Comparison of ENCODE assay signal across 1 cellular context in the genomic region with DNA sequence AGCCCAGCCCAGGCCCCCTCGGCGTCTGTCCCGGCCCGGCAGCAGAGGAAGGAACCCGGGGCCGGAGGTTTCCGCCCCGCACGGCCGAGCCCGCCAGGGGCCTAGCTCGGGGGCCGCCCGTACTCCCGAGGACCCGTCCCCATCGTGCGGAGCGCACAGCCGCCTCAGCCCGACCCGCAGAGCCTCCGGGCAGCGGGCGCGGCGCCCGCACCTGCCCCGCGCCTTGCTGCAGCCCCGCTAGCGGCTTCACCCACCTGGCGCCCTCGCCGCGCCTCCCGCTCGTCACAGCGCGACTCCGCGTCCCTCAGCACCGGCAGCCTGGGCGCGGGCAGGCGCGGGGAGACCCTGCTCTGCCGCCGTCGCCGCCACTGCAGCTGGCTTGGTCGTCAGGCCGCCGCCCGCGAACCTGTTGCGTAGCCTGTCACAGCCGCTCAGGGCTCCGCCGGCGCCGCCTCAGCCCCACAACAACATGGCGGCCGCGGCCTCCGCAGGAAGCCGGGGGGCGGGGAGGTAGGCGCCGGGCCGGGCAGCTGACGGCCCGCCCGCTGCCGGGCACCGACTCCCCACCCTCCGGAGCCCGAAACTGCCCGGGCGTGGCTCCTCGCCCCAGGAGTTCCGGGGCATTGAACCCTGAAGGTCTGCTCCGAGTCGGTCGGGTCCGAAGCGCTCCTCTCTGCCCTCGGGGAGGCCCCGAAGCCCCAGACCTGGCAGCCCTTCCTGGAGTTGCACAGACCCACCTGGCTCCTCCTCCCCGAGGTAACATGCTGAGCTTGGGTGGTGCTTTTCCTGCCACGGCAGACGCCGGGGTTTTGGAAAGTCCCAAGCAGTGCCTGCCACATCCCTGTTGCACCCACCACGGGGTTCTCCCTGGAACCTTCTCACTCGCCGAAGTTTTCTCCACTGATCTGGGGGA.
A peak's percentile ranks its signal among the peaks of the same experiment; 100 is the strongest.
TF ChIP-seq lines count a peak whose summit lies in the region.

Gene ITSN2, minus strand, starts transcription at position 487 of the 913 bp plus-strand sequence. CDS start 32,454 bp downstream, outside the sequence.

TF ChIP-seq in HepG2, 621 proteins besides CTCF, POLR2A, EP300 and RAD21 (continued from another document and continues in another):
- TF ChIP-seq, protein P1, sequence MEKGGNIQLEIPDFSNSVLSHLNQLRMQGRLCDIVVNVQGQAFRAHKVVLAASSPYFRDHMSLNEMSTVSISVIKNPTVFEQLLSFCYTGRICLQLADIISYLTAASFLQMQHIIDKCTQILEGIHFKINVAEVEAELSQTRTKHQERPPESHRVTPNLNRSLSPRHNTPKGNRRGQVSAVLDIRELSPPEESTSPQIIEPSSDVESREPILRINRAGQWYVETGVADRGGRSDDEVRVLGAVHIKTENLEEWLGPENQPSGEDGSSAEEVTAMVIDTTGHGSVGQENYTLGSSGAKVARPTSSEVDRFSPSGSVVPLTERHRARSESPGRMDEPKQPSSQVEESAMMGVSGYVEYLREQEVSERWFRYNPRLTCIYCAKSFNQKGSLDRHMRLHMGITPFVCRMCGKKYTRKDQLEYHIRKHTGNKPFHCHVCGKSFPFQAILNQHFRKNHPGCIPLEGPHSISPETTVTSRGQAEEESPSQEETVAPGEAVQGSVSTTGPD (CRISPR knock-in tag; IDR thresholded peaks at IDR 0.05): no peak
- TF ChIP-seq, protein P2, sequence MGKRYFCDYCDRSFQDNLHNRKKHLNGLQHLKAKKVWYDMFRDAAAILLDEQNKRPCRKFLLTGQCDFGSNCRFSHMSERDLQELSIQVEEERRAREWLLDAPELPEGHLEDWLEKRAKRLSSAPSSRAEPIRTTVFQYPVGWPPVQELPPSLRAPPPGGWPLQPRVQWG (CRISPR knock-in tag; IDR thresholded peaks at IDR 0.05; ENCODE audit: borderline replicate concordance, low read depth): no peak
- TF ChIP-seq TBL1XR1 (IDR thresholded peaks at IDR 0.05; ENCODE audit: borderline replicate concordance, low read length, partially characterized antibody) (no peak), RXRA (CRISPR knock-in tag; IDR thresholded peaks at IDR 0.05) (peak; percentile 92), ZNF503 (CRISPR knock-in tag; IDR thresholded peaks at IDR 0.05) (no peak), ZSCAN22 (CRISPR knock-in tag; IDR thresholded peaks at IDR 0.05) (no peak), SRSF1 (optimal IDR thresholded peaks at IDR 0.05; ENCODE audit: low read depth, low read length) (peak; percentile 65), HNRNPH1 (optimal IDR thresholded peaks at IDR 0.05; ENCODE audit: low read depth, low read length) (no peak), ZNF292 (CRISPR knock-in tag; IDR thresholded peaks at IDR 0.05; ENCODE audit: borderline replicate concordance, low read depth) (peak; percentile 24; the same call in 1 of the 2 replicates), SRY (CRISPR knock-in tag; IDR thresholded peaks at IDR 0.05) (peak; percentile 17; the same call in 1 of the 2 replicates), CCAR2 (optimal IDR thresholded peaks at IDR 0.05; ENCODE audit: low read depth, low read length) (no peak), SP140L (CRISPR knock-in tag; IDR thresholded peaks at IDR 0.05; ENCODE audit: borderline replicate concordance) (no peak), HNRNPUL1 (IDR thresholded peaks at IDR 0.05; ENCODE audit: low read depth, low read length) (no peak), MTF2 (CRISPR knock-in tag; IDR thresholded peaks at IDR 0.05; ENCODE audit: borderline replicate concordance) (peak; percentile 77; the same call in 1 of the 2 replicates), ZNF790 (CRISPR knock-in tag; IDR thresholded peaks at IDR 0.05; ENCODE audit: borderline replicate concordance) (peak; percentile 68; the same call in 1 of the 2 replicates), ISX (CRISPR knock-in tag; conservative IDR thresholded peaks at IDR 0.05) (peak; percentile 70; the same call in 1 of the 2 replicates), ZBED4 (CRISPR knock-in tag; IDR thresholded peaks at IDR 0.05; ENCODE audit: borderline replicate concordance) (peak; percentile 89), ZNF510 (CRISPR knock-in tag; IDR thresholded peaks at IDR 0.05; ENCODE audit: low read depth) (peak; percentile 95; the same call in 1 of the 2 replicates), ZNF768 (CRISPR knock-in tag; IDR thresholded peaks at IDR 0.05) (peak; percentile 77; the same call in 1 of the 2 replicates), SKIL (CRISPR knock-in tag; IDR thresholded peaks at IDR 0.05; ENCODE audit: borderline replicate concordance) (peak; percentile 51; the same call in 1 of the 2 replicates), SKI (IDR thresholded peaks at IDR 0.05; ENCODE audit: partially characterized antibody) (peak; percentile 69), NKX3-1 (CRISPR knock-in tag; IDR thresholded peaks at IDR 0.05) (no peak), KDM5B (CRISPR knock-in tag; IDR thresholded peaks at IDR 0.05; ENCODE audit: borderline replicate concordance) (peak; percentile 80; the same call in 1 of the 2 replicates), ZNF879 (CRISPR knock-in tag; IDR thresholded peaks at IDR 0.05) (no peak), MAFF (IDR thresholded peaks at IDR 0.05; ENCODE audit: low read depth, low read length) (no peak), ARNT2 (CRISPR knock-in tag; IDR thresholded peaks at IDR 0.05; ENCODE audit: low read depth) (peak; percentile 81; the same call in 1 of the 2 replicates), BCL6 (CRISPR knock-in tag; IDR thresholded peaks at IDR 0.05) (no peak), ZNF275 (CRISPR knock-in tag; IDR thresholded peaks at IDR 0.05; ENCODE audit: borderline replicate concordance) (peak; percentile 83; the same call in 1 of the 2 replicates), ZFYVE20 (CRISPR knock-in tag; IDR thresholded peaks at IDR 0.05; ENCODE audit: borderline replicate concordance, low read depth) (peak; percentile 76; the same call in 1 of the 2 replicates), ZNF354B (CRISPR knock-in tag; IDR thresholded peaks at IDR 0.05) (0 out of 2 replicates have a peak, but pooled peaks have one; percentile 84), ZNF747 (CRISPR knock-in tag; IDR thresholded peaks at IDR 0.05; ENCODE audit: borderline replicate concordance) (peak; percentile 27; the same call in 1 of the 2 replicates)
- TF ChIP-seq, protein P3, sequence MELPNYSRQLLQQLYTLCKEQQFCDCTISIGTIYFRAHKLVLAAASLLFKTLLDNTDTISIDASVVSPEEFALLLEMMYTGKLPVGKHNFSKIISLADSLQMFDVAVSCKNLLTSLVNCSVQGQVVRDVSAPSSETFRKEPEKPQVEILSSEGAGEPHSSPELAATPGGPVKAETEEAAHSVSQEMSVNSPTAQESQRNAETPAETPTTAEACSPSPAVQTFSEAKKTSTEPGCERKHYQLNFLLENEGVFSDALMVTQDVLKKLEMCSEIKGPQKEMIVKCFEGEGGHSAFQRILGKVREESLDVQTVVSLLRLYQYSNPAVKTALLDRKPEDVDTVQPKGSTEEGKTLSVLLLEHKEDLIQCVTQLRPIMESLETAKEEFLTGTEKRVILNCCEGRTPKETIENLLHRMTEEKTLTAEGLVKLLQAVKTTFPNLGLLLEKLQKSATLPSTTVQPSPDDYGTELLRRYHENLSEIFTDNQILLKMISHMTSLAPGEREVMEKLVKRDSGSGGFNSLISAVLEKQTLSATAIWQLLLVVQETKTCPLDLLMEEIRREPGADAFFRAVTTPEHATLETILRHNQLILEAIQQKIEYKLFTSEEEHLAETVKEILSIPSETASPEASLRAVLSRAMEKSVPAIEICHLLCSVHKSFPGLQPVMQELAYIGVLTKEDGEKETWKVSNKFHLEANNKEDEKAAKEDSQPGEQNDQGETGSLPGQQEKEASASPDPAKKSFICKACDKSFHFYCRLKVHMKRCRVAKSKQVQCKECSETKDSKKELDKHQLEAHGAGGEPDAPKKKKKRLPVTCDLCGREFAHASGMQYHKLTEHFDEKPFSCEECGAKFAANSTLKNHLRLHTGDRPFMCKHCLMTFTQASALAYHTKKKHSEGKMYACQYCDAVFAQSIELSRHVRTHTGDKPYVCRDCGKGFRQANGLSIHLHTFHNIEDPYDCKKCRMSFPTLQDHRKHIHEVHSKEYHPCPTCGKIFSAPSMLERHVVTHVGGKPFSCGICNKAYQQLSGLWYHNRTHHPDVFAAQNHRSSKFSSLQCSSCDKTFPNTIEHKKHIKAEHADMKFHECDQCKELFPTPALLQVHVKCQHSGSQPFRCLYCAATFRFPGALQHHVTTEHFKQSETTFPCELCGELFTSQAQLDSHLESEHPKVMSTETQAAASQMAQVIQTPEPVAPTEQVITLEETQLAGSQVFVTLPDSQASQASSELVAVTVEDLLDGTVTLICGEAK (IDR thresholded peaks at IDR 0.05): no peak
- TF ChIP-seq, protein P3 (CRISPR knock-in tag; IDR thresholded peaks at IDR 0.05): peak; percentile 77; the same call in 1 of the 2 replicates
